Comparison of ENCODE assay signal across 16 cellular contexts in the genomic region with DNA sequence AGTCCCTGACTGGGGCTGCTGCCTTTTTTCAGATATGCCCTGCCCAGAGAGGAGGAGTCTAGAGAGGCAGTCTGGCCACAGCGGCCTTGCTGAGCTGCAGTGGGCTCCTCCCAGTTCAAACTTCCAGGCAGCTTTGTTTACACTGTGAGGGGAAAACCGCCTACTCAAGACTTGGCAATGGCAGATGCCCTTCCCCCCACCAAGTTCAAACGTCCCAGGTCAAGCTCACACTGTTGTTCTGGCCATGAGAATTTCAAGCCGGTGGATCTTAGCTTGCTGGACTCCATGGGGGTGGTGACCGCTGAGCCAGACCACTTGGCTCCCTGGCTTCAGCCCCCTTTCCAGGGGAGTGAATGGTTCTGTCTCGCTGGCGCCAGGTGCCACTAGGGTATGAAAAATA. TPM values are rescaled to one million over a fixed set of nuclear protein-coding genes. Genes with fewer than 3 reads are reported as not detected.
DNase-seq lines count a peak whose midpoint lies in the region; TF ChIP-seq lines count a peak whose summit lies in the region.
"Had no signal": no experiment of that assay in that cellular context is flagged by ENCODE, and none has a peak within 500 bp of the region (broad histone marks: within the 10 kb centered on the region; RNA-seq: fewer than 3 reads in every experiment).

No MANE protein-coding gene starts in this region.

- H2BK5ac ChIP-seq in mesendoderm (ENCODE audit: low read length): no peak overlapping the region

- no peaks in the 10 kb centered on the region for H3K9me2 ChIP-seq in SK-N-SH

- H4K20me1 ChIP-seq in SK-N-SH (ENCODE audit: insufficient read depth): no peaks in the 10 kb centered on the region
- H4K20me1 ChIP-seq: BLaER1 treated with 17β-estradiol and CSF1 and Interleukin-3, amounts not matched to agents 10 nM and 100 nM had no signal

- H3K4ac ChIP-seq in mesendoderm (ENCODE audit: low read depth, low read length): no peak overlapping the region

- TF ChIP-seq CTCF in Caco-2 (IDR thresholded peaks at IDR 0.05; ENCODE audit: insufficient read depth in 1 of 2, low read depth in 1 of 2, low read length in 1 of 2, severe bottlenecking in 1 of 2, unreplicated experiment in 1 of 2) (no peak), Peyer's patch (IDR thresholded peaks at IDR 0.05) (no peak), HFFc6 (IDR thresholded peaks at IDR 0.05) (no peak), coronary artery (IDR thresholded peaks at IDR 0.05) (no peak), SK-N-SH (IDR thresholded peaks at IDR 0.05) (no peak), prostate gland (IDR thresholded peaks at IDR 0.05) (no peak)

- no peak overlapping the region for H2AFZ ChIP-seq in SK-N-SH (ENCODE audit: low read depth)

- no peak overlapping the region for H3K18ac ChIP-seq in mesendoderm (ENCODE audit: low read length)

- H3K4me3 ChIP-seq in Caco-2 (ENCODE audit: low read depth, low read length) (no peak overlapping the region), Peyer's patch (no peak overlapping the region), iPS-15b (ENCODE audit: low read depth, low read length) (peak overlapping the region; percentile 34), mesendoderm (ENCODE audit: low read length) (no peak overlapping the region), coronary artery (no peak overlapping the region), SK-N-SH (ENCODE audit: low read depth in 2 of 2, low read length in 1 of 2) (no peak overlapping the region), prostate gland (no peak overlapping the region)
- H3K4me3 ChIP-seq: BLaER1 treated with 17β-estradiol and CSF1 and Interleukin-3, amounts not matched to agents 10 nM and 100 nM; MG63 had no signal

- TF ChIP-seq POLR2A in Peyer's patch (IDR thresholded peaks at IDR 0.05): no peak
- TF ChIP-seq POLR2A in prostate gland (IDR thresholded peaks at IDR 0.05): no peak

- no CpG with 5 or more reads among the region's 7 CpGs for WGBS in mesendoderm (ENCODE audit: extremely low coverage, insufficient coverage, low lambda C conversion rate)
- 67% methylated on average over 5 of the region's 7 CpGs for WGBS in SK-N-SH (ENCODE audit: low lambda C conversion rate)
- WGBS in prostate gland: 71% methylated on average over 7 of the region's 7 CpGs

- DNase-seq in Caco-2 (peak; percentile 8 to 43), Peyer's patch (peak in 2 of 3 donors; percentile 48 to 54), mesendoderm (peak; percentile 32), HFFc6 (no peak), coronary artery (ENCODE audit: low spot score) (no peak), SK-N-SH (no peak), prostate gland (ENCODE audit: low spot score) (no peak)
- DNase-seq: DMS 273 treated with DMSO at 0.1 percent for 48 hours, MG63, NCI-H1105, NCI-H1694 treated with DMSO at 0.1 percent for 48 hours, NCI-H446 treated with DMSO at 0.1 percent for 48 hours, NCI-H748 treated with DMSO at 0.1 percent for 48 hours, PC-3 had no signal

- H3K4me1 Mint-ChIP-seq in Caco-2 (ENCODE audit: low read depth, unreplicated experiment): no peaks in the 10 kb centered on the region
- H3K4me1 Mint-ChIP-seq in HFFc6 (ENCODE audit: low read depth): no peaks in the 10 kb centered on the region

- CTCF ChIA-PET in Caco-2 (lab: Charles Lee) (no interaction called here), SK-N-SH (lab: Yijun Ruan, JAX) (interaction anchor here (0.6 to 1.3 kb wide), 3 partner anchors 16 to 364 kb away, joined by 3 to 4 read pairs (median 3); no protein-coding TSS in a partner anchor)

- H2BK15ac ChIP-seq in mesendoderm (replicated peaks; ENCODE audit: low read depth): no peak overlapping the region

- H3K9me3 Mint-ChIP-seq in Caco-2 (ENCODE audit: unreplicated experiment): no peaks in the 10 kb centered on the region
- no peaks in the 10 kb centered on the region for H3K9me3 Mint-ChIP-seq in HFFc6

- H3K9me3 ChIP-seq in Caco-2 (no peaks in the 10 kb centered on the region), Peyer's patch (no peaks in the 10 kb centered on the region), iPS-15b (ENCODE audit: control insufficient read depth, insufficient read depth, low read length) (no peaks in the 10 kb centered on the region), SK-N-SH (no peaks in the 10 kb centered on the region), prostate gland (no peaks in the 10 kb centered on the region)
- H3K9me3 ChIP-seq: MG63 had no signal

- H3F3A ChIP-seq in SK-N-SH (replicated peaks; ENCODE audit: insufficient read depth): no peaks in the 10 kb centered on the region

- H3K4me1 ChIP-seq in Caco-2 (no peaks in the 10 kb centered on the region), Peyer's patch (peaks cover 0 to 5% (median 0%) of the 10 kb centered on the region in 4 donors), iPS-15b (ENCODE audit: control insufficient read depth, insufficient read depth, low read length) (peaks cover 2% of the 10 kb centered on the region), mesendoderm (ENCODE audit: control insufficient read depth, low read depth, low read length) (no peaks in the 10 kb centered on the region), SK-N-SH (ENCODE audit: control insufficient read depth in 1 of 2, insufficient read depth in 2 of 2, low read depth in 1 of 2, low read length in 1 of 2) (no peaks in the 10 kb centered on the region), prostate gland (replicated peaks) (no peaks in the 10 kb centered on the region)
- H3K4me1 ChIP-seq: BLaER1 treated with 17β-estradiol and CSF1 and Interleukin-3, amounts not matched to agents 10 nM and 100 nM had no signal

- H3K36me3 ChIP-seq in Caco-2 (ENCODE audit: control insufficient read depth, insufficient read depth, low read length): no peaks in the 10 kb centered on the region
- H3K36me3 ChIP-seq in Peyer's patch: no peaks in the 10 kb centered on the region
- no peaks in the 10 kb centered on the region for H3K36me3 ChIP-seq in iPS-15b (ENCODE audit: control insufficient read depth, insufficient read depth, low read length)
- H3K36me3 ChIP-seq in mesendoderm (ENCODE audit: control insufficient read depth, insufficient read depth, low read length): no peaks in the 10 kb centered on the region
- H3K36me3 ChIP-seq in SK-N-SH (replicated peaks in 1 of 2; ENCODE audit: control insufficient read depth in 1 of 2, insufficient read depth in 2 of 2, low read length in 1 of 2): no peaks in the 10 kb centered on the region
- H3K36me3 ChIP-seq in prostate gland: no peaks in the 10 kb centered on the region
- H3K36me3 ChIP-seq: BLaER1 treated with 17β-estradiol and CSF1 and Interleukin-3, amounts not matched to agents 10 nM and 100 nM; MG63 had no signal

- H3K27ac Mint-ChIP-seq in Caco-2 (ENCODE audit: unreplicated experiment) (no peak overlapping the region), HFFc6 (no peak overlapping the region)

- H3K27ac ChIP-seq in Peyer's patch: no peak overlapping the region
- no peak overlapping the region for H3K27ac ChIP-seq in mesendoderm (ENCODE audit: low read depth, low read length)
- H3K27ac ChIP-seq in coronary artery: no peak overlapping the region
- H3K27ac ChIP-seq in SK-N-SH (ENCODE audit: low read depth in 2 of 2, low read length in 1 of 2): no peak overlapping the region
- H3K27ac ChIP-seq in prostate gland: no peak overlapping the region
- H3K27ac ChIP-seq: BLaER1 treated with 17β-estradiol and CSF1 and Interleukin-3, amounts not matched to agents 10 nM and 100 nM had no signal

- H3K79me2 ChIP-seq in mesendoderm (ENCODE audit: control insufficient read depth, insufficient read depth, low read length) (no peaks in the 10 kb centered on the region), SK-N-SH (ENCODE audit: insufficient read depth) (no peaks in the 10 kb centered on the region)

- H3K4me3 Mint-ChIP-seq in Caco-2 (ENCODE audit: unreplicated experiment): no peak overlapping the region
- no peak overlapping the region for H3K4me3 Mint-ChIP-seq in HFFc6

- H3K27me3 ChIP-seq in Caco-2 (replicated peaks; ENCODE audit: control insufficient read depth, insufficient read depth, low read length): no peaks in the 10 kb centered on the region
- no peaks in the 10 kb centered on the region for H3K27me3 ChIP-seq in Peyer's patch
- no peaks in the 10 kb centered on the region for H3K27me3 ChIP-seq in iPS-15b (ENCODE audit: control insufficient read depth, insufficient read depth, low read length)
- no peaks in the 10 kb centered on the region for H3K27me3 ChIP-seq in mesendoderm (ENCODE audit: insufficient read depth, low read length, poor library complexity)
- H3K27me3 ChIP-seq in SK-N-SH (ENCODE audit: insufficient read depth): no peaks in the 10 kb centered on the region
- no peaks in the 10 kb centered on the region for H3K27me3 ChIP-seq in prostate gland (replicated peaks; ENCODE audit: insufficient read depth)
- H3K27me3 ChIP-seq: BLaER1 treated with 17β-estradiol and CSF1 and Interleukin-3, amounts not matched to agents 10 nM and 100 nM had no signal

- H3K79me1 ChIP-seq in mesendoderm (ENCODE audit: low read length): no peaks in the 10 kb centered on the region

- TF ChIP-seq EP300 in SK-N-SH (IDR thresholded peaks at IDR 0.05; ENCODE audit: borderline replicate concordance in 1 of 2, low read depth in 1 of 2, low read length in 1 of 2): no peak

- intact Hi-C loops in Caco-2 (cut with micrococcal nuclease; ENCODE audit: unreplicated experiment): no loop called here
- intact Hi-C loops in prostate gland (cut with DNase I): no loop called here

- TF ChIP-seq RAD21 in SK-N-SH (IDR thresholded peaks at IDR 0.05; ENCODE audit: low read length): no peak

- H2BK120ac ChIP-seq in mesendoderm (ENCODE audit: low read depth, low read length): no peak overlapping the region

- no peak overlapping the region for H3K23ac ChIP-seq in mesendoderm (ENCODE audit: low read length)

- no peaks in the 10 kb centered on the region for H3K36me3 Mint-ChIP-seq in Caco-2 (ENCODE audit: insufficient read depth, unreplicated experiment)
- no peaks in the 10 kb centered on the region for H3K36me3 Mint-ChIP-seq in HFFc6 (ENCODE audit: low read depth)

- no peak overlapping the region for H2AK5ac ChIP-seq in mesendoderm (ENCODE audit: low read length)

- H4K5ac ChIP-seq in mesendoderm (ENCODE audit: low read length): no peak overlapping the region

- H3K9ac ChIP-seq in iPS-15b (ENCODE audit: low read depth, low read length) (no peak overlapping the region), mesendoderm (ENCODE audit: low read length) (no peak overlapping the region), SK-N-SH (no peak overlapping the region)
- H3K9ac ChIP-seq: BLaER1 treated with 17β-estradiol and CSF1 and Interleukin-3, amounts not matched to agents 10 nM and 100 nM had no signal

- BruUV-seq in Caco-2 (replicated peaks; lab: Mats Ljungman, UMichigan): no TSS peak

- no peak overlapping the region for H3K56ac ChIP-seq in mesendoderm (ENCODE audit: low read length)

- H3K4me2 ChIP-seq in mesendoderm (ENCODE audit: low read length): no peak overlapping the region
- H3K4me2 ChIP-seq in SK-N-SH: no peak overlapping the region
- H3K4me2 ChIP-seq: BLaER1 treated with 17β-estradiol and CSF1 and Interleukin-3, amounts not matched to agents 10 nM and 100 nM had no signal

- H3K27me3 Mint-ChIP-seq in Caco-2 (ENCODE audit: insufficient read depth, unreplicated experiment) (peaks cover 2% of the 10 kb centered on the region), HFFc6 (ENCODE audit: insufficient read depth) (peaks cover 2% of the 10 kb centered on the region; the same call in 1 of the 2 replicates)

- POLR2A ChIA-PET in Caco-2 (lab: Charles Lee) (no interaction called here), SK-N-SH (lab: Yijun Ruan, JAX) (no interaction called here)

- no peak overlapping the region for H4K8ac ChIP-seq in mesendoderm (ENCODE audit: low read depth, low read length)

RNA-seq across cellular contexts. Expression of gene C1orf53, which starts 18.3 kb away (rescaled TPM):
- total RNA-seq in Caco-2 (2022) (9.4 and 9.9 TPM in 2 replicates), Peyer's patch (1 to 10 TPM in 1 of 4 donors, not detected in 3; 9.9 TPM), prostate gland (10 to 100 TPM in 1 of 2 donors, 1 to 10 TPM in 1; 3.9 to 13.2 TPM)
- polyA plus RNA-seq in mesendoderm (2013, experiment 1 of 2): 1.6 TPM
- 1.8 TPM for polyA plus RNA-seq in mesendoderm (2013, experiment 2 of 2)
- 10 to 100 TPM; 18.6 to 21.8 (median 19.9) TPM for total RNA-seq in HFFc6 (2021; fragmentation: NEBNext Ultra II Directional; extraction: Animal tissue kit (Norgen Biotek cat#: 25700))
- polyA plus RNA-seq in SK-N-SH (2012; rRNA removed): 22.9 and 24.9 TPM in 2 replicates
- 29.8 and 34.4 TPM in 2 replicates for polyA plus RNA-seq in SK-N-SH (2012; cell fraction: cytosol; rRNA removed)
- 7.0 and 12.2 TPM in 2 replicates for polyA plus RNA-seq in SK-N-SH (2012; cell fraction: nucleus; rRNA removed)

RNA-seq across cellular contexts. Expression of gene LHX9, which starts 33.0 kb away (rescaled TPM):
- total RNA-seq in Caco-2 (2022) (0.12 and 0.36 TPM in 2 replicates), Peyer's patch (not detected), prostate gland (1 to 10 TPM in 1 of 2 donors, not detected in 1; 5.7 TPM)
- 0.01 TPM for polyA plus RNA-seq in mesendoderm (2013, experiment 1 of 2)
- polyA plus RNA-seq in mesendoderm (2013, experiment 2 of 2): 0.01 TPM
- total RNA-seq in HFFc6 (2021; fragmentation: NEBNext Ultra II Directional; extraction: Animal tissue kit (Norgen Biotek cat#: 25700)): 100 to 1,000 TPM; 126 to 183 (median 174) TPM
- 7.3 and 8.1 TPM in 2 replicates for polyA plus RNA-seq in SK-N-SH (2012; rRNA removed)
- polyA plus RNA-seq in SK-N-SH (2012; cell fraction: cytosol; rRNA removed): 4.1 and 5.6 TPM in 2 replicates
- polyA plus RNA-seq in SK-N-SH (2012; cell fraction: nucleus; rRNA removed): 8.9 and 12.9 TPM in 2 replicates

Comparison
In these comparisons a context has a peak if more than half of its experiments do, and no peak if none do; other contexts are left out.
1. DNase-seq: peak in Caco-2 (2 of 2), Peyer's patch (2 of 3) and mesendoderm (single experiment); none in HFFc6 (single experiment), coronary artery (single experiment), SK-N-SH (single experiment) and prostate gland (single experiment).
2. RNA of gene LHX9, which starts 33.0 kb away (total RNA-seq): 126 to 183 TPM in HFFc6; 5.7 TPM in prostate gland, 0.12 to 0.36 TPM in Caco-2 and not detected in Peyer's patch; every median in the first group is over 10 times any median in the second.